3 cellular contexts compared by ENCODE assay signal in genomic region chr13:64051278-64051677, GRCh38.
"Had no signal": no experiment of that assay in that cellular context is flagged by ENCODE, and none has a peak within 500 bp of the region (broad histone marks: within the 10 kb centered on the region; RNA-seq: fewer than 3 reads in every experiment).

No MANE protein-coding gene starts in this region.

- DNase-seq: GDM1, GF-D8 had no signal

- H3K4me3 ChIP-seq: GM12878 had no signal

- ATAC-seq: GM12878 had no signal
